ENCODE assay signal across 28 cellular contexts in genomic region chr16:898216-898615, GRCh38.
"Had no signal": no experiment of that assay in that cellular context is flagged by ENCODE, and none has a peak within 500 bp of the region (broad histone marks: within the 10 kb centered on the region; RNA-seq: fewer than 3 reads in every experiment).

No MANE protein-coding gene starts in this region.

- DNase-seq: activated CD4-positive, alpha-beta T cell treated with anti-CD3 and anti-CD28 coated beads for 4 hours; activated CD8-positive, alpha-beta memory T cell treated with anti-CD3 and anti-CD28 coated beads, Interleukin-2, amount 50 U/mL, for 4 hours; activated CD8-positive, alpha-beta T cell treated with anti-CD3 and anti-CD28 coated beads for 36 hours; activated gamma-delta T cell treated with Interleukin-2 at 50 U/mL for 16 hours; activated naive CD4-positive, alpha-beta T cell treated with anti-CD3 and anti-CD28 coated beads, Interleukin-2, amount 50 U/mL, for 16 hours; activated naive CD8-positive, alpha-beta T cell treated with anti-CD3 and anti-CD28 coated beads, Interleukin-2, amount 10 ng/mL, durations not matched to agents 7 days and 5 days; activated T-cell treated with anti-CD3 and anti-CD28 coated beads, Interleukin-2, amount 50 U/mL, for 72 hours; adrenal gland; aorta; central memory CD4-positive, alpha-beta T cell; MM.1S; NCI-H1105; NCI-H1436 treated with DMSO at 0.1 percent for 48 hours; NCI-H187; NCI-H2081; NCI-H446; NCI-H524 treated with DMSO at 0.1 percent for 48 hours; NCI-H774; NK-92 treated with Interleukin-12 subunit alpha and Interleukin-12 subunit beta, amount 100 ng/mL, for 24 hours; OCI-M1; SHP77; SW 1271 had no signal

- H3K36me3 ChIP-seq: adrenal gland, breast epithelium, SJSA1 had no signal

- H3K27me3 ChIP-seq: adrenal gland, breast epithelium, SJSA1 had no signal

- ATAC-seq: activated CD4-positive, CD25-positive, alpha-beta regulatory T cell treated with anti-CD3 and anti-CD28 coated beads, Interleukin-2, amount 50 U/mL, for 24 hours; activated CD8-positive, alpha-beta T cell treated with anti-CD3 and anti-CD28 coated beads for 36 hours; activated T-cell treated with anti-CD3 and anti-CD28 coated beads, Interleukin-2, amount 50 U/mL, for 72 hours; Panc1; SK-N-SH treated with all-trans-retinoic acid at 6 μM for 48 hours had no signal

- H3K27ac ChIP-seq: adrenal gland, breast epithelium, RWPE1, SJSA1 had no signal

- H3K4me1 ChIP-seq: adrenal gland, breast epithelium, SJSA1 had no signal

- H3K4me3 ChIP-seq: adrenal gland, breast epithelium, SJSA1 had no signal

- H3K9me3 ChIP-seq: adrenal gland, breast epithelium, SJSA1 had no signal
